ENCODE assay signal across 11 cellular contexts in the genomic region with DNA sequence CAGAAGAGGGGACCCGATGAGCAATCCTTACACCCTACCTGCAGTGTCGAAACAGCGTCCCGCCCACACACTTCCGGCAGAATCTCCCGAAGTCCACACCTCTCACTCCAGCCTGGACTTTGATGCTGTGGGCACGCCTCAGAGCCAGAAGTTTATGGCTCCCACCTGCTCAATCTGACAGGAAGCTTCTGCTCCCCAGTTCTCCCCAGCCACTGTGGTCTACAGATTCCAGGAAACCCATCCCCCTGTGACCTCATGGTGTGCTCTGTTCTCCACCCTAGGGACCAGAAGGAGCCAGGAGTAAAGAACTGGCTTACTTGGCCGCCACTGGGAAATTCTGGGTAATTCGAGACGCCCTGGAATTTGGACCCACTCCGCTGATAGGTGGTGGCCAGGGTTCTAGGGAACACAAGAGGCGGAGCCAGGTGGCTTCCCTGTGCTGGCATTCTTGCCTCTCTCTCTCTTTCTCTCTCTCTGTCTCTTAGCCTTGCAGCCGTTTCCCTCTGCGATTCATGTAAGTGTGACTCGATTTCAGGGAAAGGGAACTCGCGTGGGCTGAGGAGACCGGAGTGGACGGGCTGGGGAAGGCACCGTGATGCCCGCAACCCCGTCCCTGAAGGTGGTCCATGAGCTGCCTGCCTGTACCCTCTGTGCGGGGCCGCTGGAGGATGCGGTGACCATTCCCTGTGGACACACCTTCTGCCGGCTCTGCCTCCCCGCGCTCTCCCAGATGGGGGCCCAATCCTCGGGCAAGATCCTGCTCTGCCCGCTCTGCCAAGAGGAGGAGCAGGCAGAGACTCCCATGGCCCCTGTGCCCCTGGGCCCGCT. TPM values are rescaled to one million over a fixed set of nuclear protein-coding genes. Genes with fewer than 3 reads are reported as not detected.
A peak's percentile ranks its signal among the peaks of the same experiment; 100 is the strongest.
DNase-seq lines count a peak whose midpoint lies in the region; ATAC-seq and TF ChIP-seq lines count a peak whose summit lies in the region.
"Had no signal": no experiment of that assay in that cellular context is flagged by ENCODE, and none has a peak within 500 bp of the region (broad histone marks: within the 10 kb centered on the region; RNA-seq: fewer than 3 reads in every experiment).

TRIM15 (plus strand) TSS at position 457 of the 828 bp plus-strand sequence; CDS start at position 596, 139 bp downstream.

- H3K36me3 Mint-ChIP-seq in activated T-cell treated with anti-CD3 and anti-CD28 coated beads, Interleukin-2, amount 50 U/mL, for 4 hours (ENCODE audit: insufficient read depth) = no peaks in the 10 kb centered on the region

- no peaks in the 10 kb centered on the region for H3K27me3 ChIP-seq in right lobe of liver
- no peaks in the 10 kb centered on the region for H3K27me3 ChIP-seq in vagina

- H3K27ac ChIP-seq in right lobe of liver (peak within 1 kb of the TSS; percentile 53 to 90 (median 72)), vagina (no peak within 1 kb of the TSS)
- H3K27ac ChIP-seq: heart right ventricle had no signal

- no peaks in the 10 kb centered on the region for H3K9me3 ChIP-seq in right lobe of liver
- H3K9me3 ChIP-seq in vagina = no peaks in the 10 kb centered on the region
- H3K9me3 ChIP-seq: heart right ventricle had no signal

- TF ChIP-seq CTCF in right lobe of liver (IDR thresholded peaks at IDR 0.05) (no peak), vagina (IDR thresholded peaks at IDR 0.05) (no peak)

- H3K36me3 ChIP-seq in right lobe of liver = no peaks in the 10 kb centered on the region
- no peaks in the 10 kb centered on the region for H3K36me3 ChIP-seq in vagina
- H3K36me3 ChIP-seq: heart right ventricle had no signal

- H3K4me3 Mint-ChIP-seq in activated T-cell treated with anti-CD3 and anti-CD28 coated beads, Interleukin-2, amount 50 U/mL, for 4 hours = no peak within 1 kb of the TSS

- H3K4me1 Mint-ChIP-seq in activated T-cell treated with anti-CD3 and anti-CD28 coated beads, Interleukin-2, amount 50 U/mL, for 4 hours (ENCODE audit: low read depth) = peaks cover 20% of the 10 kb centered on the region

- intact Hi-C loops in Right ventricle myocardium superior (cut with DNase I) = no loop called here
- intact Hi-C loops in Right ventricle myocardium inferior (cut with DNase I) = no loop called here
- intact Hi-C loops in right lobe of liver (cut with DNase I) = loop anchor here in 1 of 2 donors (10.0 kb wide), 1 partner anchor 59 kb away; no protein-coding TSS in a partner anchor
- intact Hi-C loops in vagina (cut with DNase I) = no loop called here

- H3K9me3 Mint-ChIP-seq in activated T-cell treated with anti-CD3 and anti-CD28 coated beads, Interleukin-2, amount 50 U/mL, for 4 hours = no peaks in the 10 kb centered on the region

- H3K4me3 ChIP-seq in right lobe of liver = peak within 1 kb of the TSS; percentile 29 to 54 (median 40)
- H3K4me3 ChIP-seq in vagina = no peak within 1 kb of the TSS
- H3K4me3 ChIP-seq: heart right ventricle had no signal

- DNase-seq in Right ventricle myocardium superior = no peak
- no peak for DNase-seq in Right ventricle myocardium inferior (ENCODE audit: missing footprints)
- peak; percentile 25 for DNase-seq in activated T-cell treated with anti-CD3 and anti-CD28 coated beads, Interleukin-2, amount 50 U/mL, for 4 hours
- peak; percentile 85 to 87 (median 86) for DNase-seq in right lobe of liver
- DNase-seq in vagina (ENCODE audit: extremely low spot score in 2 of 2) = no peak
- DNase-seq in NCI-H1105 (lab: John Stamatoyannopoulos, UW) = no peak
- DNase-seq: AML-193, heart right ventricle, MV-4-11 had no signal

- peaks cover 19% of the 10 kb centered on the region for H3K27me3 Mint-ChIP-seq in activated T-cell treated with anti-CD3 and anti-CD28 coated beads, Interleukin-2, amount 50 U/mL, for 4 hours (ENCODE audit: low read depth)

- TF ChIP-seq POLR2A in right lobe of liver (IDR thresholded peaks at IDR 0.05) (peak; percentile 75), vagina (IDR thresholded peaks at IDR 0.05) (no peak)

- ATAC-seq in Right ventricle myocardium superior (ENCODE audit: poor library complexity) (peak; percentile 38), Right ventricle myocardium inferior (no peak), right lobe of liver (peak; percentile 88 to 93 (median 91)), GM18502 (IDR thresholded peaks at IDR 0.05; ENCODE audit: poor library complexity, unreplicated experiment) (no peak), GM21825 (IDR thresholded peaks at IDR 0.05; ENCODE audit: unreplicated experiment) (no peak)
- peak; percentile 54 to 75 for ATAC-seq in activated T-cell treated with anti-CD3 and anti-CD28 coated beads, Interleukin-2, amount 50 U/mL, for 4 hours
- ATAC-seq: heart right ventricle had no signal

- H3K4me1 ChIP-seq in right lobe of liver (no peaks in the 10 kb centered on the region), vagina (no peaks in the 10 kb centered on the region)

- 35% methylated on average over 7 of the region's 31 CpGs for WGBS in right lobe of liver (ENCODE audit: insufficient coverage, low coverage, low lambda C conversion rate, missing lambda C conversion rate)

RNA-seq across cellular contexts. Expression of gene TRIM15, which starts in this region (rescaled TPM):
- total RNA-seq in Right ventricle myocardium superior (not detected), Right ventricle myocardium inferior (not detected), right lobe of liver (10 to 100 TPM in 1 of 6 experiments, 1 to 10 TPM in 5; 1.7 to 17.7 (median 5.7) TPM), vagina (not detected)
- under 1 TPM in 1 of 3 donors, not detected in 2; 0.15 TPM for total RNA-seq in activated T-cell treated with anti-CD3 and anti-CD28 coated beads, Interleukin-2, amount 50 U/mL, for 4 hours
- total RNA-seq: heart right ventricle had no signal

Comparison
In these comparisons a context has a peak if more than half of its experiments do, and no peak if none do; other contexts are left out.
1. Peak in ATAC-seq in Right ventricle myocardium superior; RNA of the gene not detected or under 1 TPM.
2. Peak in DNase-seq and ATAC-seq in activated T-cell treated with anti-CD3 and anti-CD28 coated beads, Interleukin-2, amount 50 U/mL, for 4 hours; RNA of the gene not detected or under 1 TPM.
3. ATAC-seq: peak in right lobe of liver (4 of 4); none in Right ventricle myocardium inferior (single experiment), GM18502 (single experiment) and GM21825 (single experiment).
4. DNase-seq: peak in right lobe of liver (3 of 3); none in Right ventricle myocardium superior (single experiment), Right ventricle myocardium inferior (single experiment), vagina (0 of 2) and NCI-H1105 (single experiment).
5. H3K4me3 ChIP-seq: peak in right lobe of liver (3 of 3); none in vagina (0 of 2).